Comparison of ENCODE assay signal across 3 cellular contexts in genomic region chr2:168380500-168380899, GRCh38.
TF ChIP-seq lines count a peak whose summit lies in the region.

No MANE protein-coding gene starts in this region.

TF ChIP-seq in A549, 52 proteins besides CTCF, POLR2A, EP300 and RAD21:
- TF ChIP-seq MAX (IDR thresholded peaks at IDR 0.05) (no peak), MAFK (IDR thresholded peaks at IDR 0.05; ENCODE audit: partially characterized antibody) (peak; percentile 75), SREBF2 (IDR thresholded peaks at IDR 0.05) (no peak)
TF ChIP-seq in A549: peak in this region for 1.

TF ChIP-seq in IMR-90, 13 proteins besides CTCF, POLR2A, EP300 and RAD21:
- peak; percentile 74 for TF ChIP-seq MAFK (IDR thresholded peaks at IDR 0.05; ENCODE audit: low read depth, low read length)
- TF ChIP-seq MXI1 (IDR thresholded peaks at IDR 0.05; ENCODE audit: borderline replicate concordance, low read depth, low read length), result no peak

TF ChIP-seq in H1, 55 proteins besides CTCF, POLR2A, EP300 and RAD21:
- peak; percentile 61; the same call in 1 of the 2 replicates for TF ChIP-seq MAFK (IDR thresholded peaks at IDR 0.05; ENCODE audit: low read depth, low read length)
- TF ChIP-seq E2F6 (IDR thresholded peaks at IDR 0.05), result no peak
- no peak for TF ChIP-seq CTBP2 (IDR thresholded peaks at IDR 0.05; ENCODE audit: borderline replicate concordance, insufficient read depth, insufficient read length, low read length)
- no peak for TF ChIP-seq RFX5 (IDR thresholded peaks at IDR 0.05; ENCODE audit: borderline replicate concordance, low read depth, low read length)
- no peak for TF ChIP-seq TEAD4 (IDR thresholded peaks at IDR 0.05; ENCODE audit: low read depth, low read length)
- TF ChIP-seq SIX5 (IDR thresholded peaks at IDR 0.05; ENCODE audit: low read depth, low read length), result no peak
